ENCODE assay signal across 12 cellular contexts in the genomic region with DNA sequence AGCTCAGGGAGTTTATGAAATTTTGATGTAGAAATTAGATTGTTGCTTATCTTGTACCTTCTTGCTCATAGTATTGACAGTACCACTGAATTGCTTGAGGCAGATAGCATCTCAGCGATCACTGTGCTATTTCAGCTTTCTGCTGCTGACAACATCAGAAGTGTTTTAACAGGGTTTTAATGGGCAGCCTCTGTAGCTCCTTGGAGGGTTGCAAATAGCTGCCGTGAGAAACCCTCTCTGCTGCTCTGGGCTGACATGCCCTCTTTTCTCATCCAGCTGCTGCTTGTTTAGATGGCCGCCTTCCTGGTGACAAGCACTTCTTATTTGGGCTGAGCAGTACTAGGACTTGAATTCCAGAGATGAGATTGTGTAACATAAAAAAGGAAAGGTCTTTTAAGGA.
DNase-seq lines count a peak whose midpoint lies in the region; ATAC-seq and TF ChIP-seq lines count a peak whose summit lies in the region.
"Had no signal": no experiment of that assay in that cellular context is flagged by ENCODE, and none has a peak within 500 bp of the region (broad histone marks: within the 10 kb centered on the region; RNA-seq: fewer than 3 reads in every experiment).

No MANE protein-coding gene starts in this region.

- no peak for ATAC-seq in activated CD8-positive, alpha-beta T cell treated with anti-CD3 and anti-CD28 coated beads, Interleukin-2, amount 10 ng/mL, durations not matched to agents 7 days and 5 days
- no peak for ATAC-seq in activated CD8-positive, alpha-beta T cell treated with anti-CD3 and anti-CD28 coated beads for 36 hours
- no peak for ATAC-seq in lung (ENCODE audit: insufficient read depth, low FRiP score)
- ATAC-seq in upper lobe of left lung (ENCODE audit: low FRiP score in 2 of 2) = peak in 1 of 2 donors; percentile 63
- ATAC-seq in GM18873 (IDR thresholded peaks at IDR 0.05; ENCODE audit: low FRiP score, unreplicated experiment) = no peak
- ATAC-seq: left lobe of liver had no signal

- in situ Hi-C loops in GM13977 (cut with MboI; ENCODE audit: low pct_unique_long_range_greater_than_20kb, low sequenced_read_pairs, unreplicated experiment) = no loop called here

- 48 to 75% methylated on average over 3 of the region's 3 CpGs for WGBS in lung, 2 donors
- 40 to 59% methylated on average over 3 of the region's 3 CpGs for WGBS in upper lobe of left lung, 2 donors

- H3K4me3 ChIP-seq in choroid plexus epithelial cell (ENCODE audit: low read depth, low read length) (no peak overlapping the region), lung (no peak overlapping the region), upper lobe of left lung (no peak overlapping the region)
- H3K4me3 ChIP-seq: suprapubic skin had no signal

- intact Hi-C loops in activated CD8-positive, alpha-beta T cell treated with anti-CD3 and anti-CD28 coated beads for 36 hours (cut with micrococcal nuclease) = no loop called here

- peak overlapping the region; percentile 0 for H3K4me3 Mint-ChIP-seq in activated CD8-positive, alpha-beta T cell treated with anti-CD3 and anti-CD28 coated beads, Interleukin-2, amount 10 ng/mL, durations not matched to agents 7 days and 5 days
- no peak overlapping the region for H3K4me3 Mint-ChIP-seq in activated CD8-positive, alpha-beta T cell treated with anti-CD3 and anti-CD28 coated beads for 36 hours

- no peak for TF ChIP-seq POLR2A in upper lobe of left lung (IDR thresholded peaks at IDR 0.05)

- CTCF ChIA-PET in activated CD8-positive, alpha-beta T cell treated with anti-CD3 and anti-CD28 coated beads, Interleukin-2, amount 10 ng/mL, durations not matched to agents 7 days and 5 days (lab: Charles Lee) = interaction anchor here (1.2 kb wide), 1 partner anchor 70 kb away, joined by 3 read pairs; no protein-coding TSS in a partner anchor
- CTCF ChIA-PET in activated CD8-positive, alpha-beta T cell treated with anti-CD3 and anti-CD28 coated beads for 36 hours (lab: Charles Lee) = interaction anchor here (1.2 to 1.7 kb wide), 2 partner anchors 10 to 16 kb away, joined by 3 to 4 read pairs; no protein-coding TSS in a partner anchor

- H3K27me3 ChIP-seq in lung (ENCODE audit: control insufficient read depth, insufficient read depth) (no peaks in the 10 kb centered on the region), upper lobe of left lung (no peaks in the 10 kb centered on the region)
- H3K27me3 ChIP-seq: suprapubic skin had no signal

- no peak for DNase-seq in activated CD8-positive, alpha-beta T cell treated with anti-CD3 and anti-CD28 coated beads, Interleukin-2, amount 10 ng/mL, durations not matched to agents 7 days and 5 days
- DNase-seq in activated CD8-positive, alpha-beta T cell treated with anti-CD3 and anti-CD28 coated beads for 36 hours = no peak
- DNase-seq in choroid plexus epithelial cell (ENCODE audit: low read depth) (peak; percentile 61), lung (ENCODE audit: low spot score) (no peak), upper lobe of left lung (no peak), GM13977 (ENCODE audit: low spot score) (no peak), SKM-1 treated with dmso at 0.1 percent for 144 hours (lab: John Stamatoyannopoulos, UW; ENCODE audit: unreplicated experiment) (no peak)
- DNase-seq: cerebellar nuclear complex, NCI-H345 had no signal

- H3K4me1 Mint-ChIP-seq in activated CD8-positive, alpha-beta T cell treated with anti-CD3 and anti-CD28 coated beads, Interleukin-2, amount 10 ng/mL, durations not matched to agents 7 days and 5 days (ENCODE audit: low read depth) = peaks cover 66% of the 10 kb centered on the region
- peaks cover 38% of the 10 kb centered on the region for H3K4me1 Mint-ChIP-seq in activated CD8-positive, alpha-beta T cell treated with anti-CD3 and anti-CD28 coated beads for 36 hours (ENCODE audit: low read depth)

- no peaks in the 10 kb centered on the region for H3K27me3 Mint-ChIP-seq in activated CD8-positive, alpha-beta T cell treated with anti-CD3 and anti-CD28 coated beads, Interleukin-2, amount 10 ng/mL, durations not matched to agents 7 days and 5 days (ENCODE audit: low read depth)
- no peaks in the 10 kb centered on the region for H3K27me3 Mint-ChIP-seq in activated CD8-positive, alpha-beta T cell treated with anti-CD3 and anti-CD28 coated beads for 36 hours

- peak overlapping the region; percentile 12 to 62 for H3K27ac ChIP-seq in lung (ENCODE audit: low read depth in 1 of 2, low read length in 1 of 2)
- H3K27ac ChIP-seq in upper lobe of left lung = peak overlapping the region; percentile 41 to 62 (median 58)
- H3K27ac ChIP-seq: suprapubic skin had no signal

- POLR2A ChIA-PET in activated CD8-positive, alpha-beta T cell treated with anti-CD3 and anti-CD28 coated beads, Interleukin-2, amount 10 ng/mL, durations not matched to agents 7 days and 5 days (lab: Charles Lee) = no interaction called here
- POLR2A ChIA-PET in activated CD8-positive, alpha-beta T cell treated with anti-CD3 and anti-CD28 coated beads for 36 hours (lab: Charles Lee) = no interaction called here

- TF ChIP-seq EP300 in upper lobe of left lung (IDR thresholded peaks at IDR 0.05) = peak in 1 of 4 donors; percentile 49

- H3K9me3 Mint-ChIP-seq in activated CD8-positive, alpha-beta T cell treated with anti-CD3 and anti-CD28 coated beads, Interleukin-2, amount 10 ng/mL, durations not matched to agents 7 days and 5 days (ENCODE audit: insufficient read depth) = no peaks in the 10 kb centered on the region
- no peaks in the 10 kb centered on the region for H3K9me3 Mint-ChIP-seq in activated CD8-positive, alpha-beta T cell treated with anti-CD3 and anti-CD28 coated beads for 36 hours

- H3K9me3 ChIP-seq in lung (ENCODE audit: control insufficient read depth in 2 of 2, insufficient read depth in 1 of 2, low read length in 1 of 2) (no peaks in the 10 kb centered on the region), upper lobe of left lung (no peaks in the 10 kb centered on the region)
- H3K9me3 ChIP-seq: suprapubic skin had no signal

- H3K27ac Mint-ChIP-seq in activated CD8-positive, alpha-beta T cell treated with anti-CD3 and anti-CD28 coated beads, Interleukin-2, amount 10 ng/mL, durations not matched to agents 7 days and 5 days = peak overlapping the region; percentile 6
- no peak overlapping the region for H3K27ac Mint-ChIP-seq in activated CD8-positive, alpha-beta T cell treated with anti-CD3 and anti-CD28 coated beads for 36 hours

- peaks cover 2% of the 10 kb centered on the region for H3K36me3 Mint-ChIP-seq in activated CD8-positive, alpha-beta T cell treated with anti-CD3 and anti-CD28 coated beads, Interleukin-2, amount 10 ng/mL, durations not matched to agents 7 days and 5 days (ENCODE audit: low read depth)
- H3K36me3 Mint-ChIP-seq in activated CD8-positive, alpha-beta T cell treated with anti-CD3 and anti-CD28 coated beads for 36 hours (ENCODE audit: low read depth) = no peaks in the 10 kb centered on the region

- H3K4me1 ChIP-seq in lung (ENCODE audit: control insufficient read depth in 2 of 2, insufficient read depth in 2 of 2, low read length in 2 of 2) (peaks cover 0 to 1% of the 10 kb centered on the region in 2 donors), upper lobe of left lung (peaks cover 18 to 44% (median 34%) of the 10 kb centered on the region in 4 donors)
- H3K4me1 ChIP-seq: suprapubic skin had no signal

- no peak for TF ChIP-seq CTCF in activated CD8-positive, alpha-beta T cell treated with anti-CD3 and anti-CD28 coated beads for 36 hours (IDR thresholded peaks at IDR 0.05)
- no peak for TF ChIP-seq CTCF in choroid plexus epithelial cell (conservative IDR thresholded peaks at IDR 0.05; ENCODE audit: low read depth, low read length)
- no peak for TF ChIP-seq CTCF in lung (IDR thresholded peaks at IDR 0.05; ENCODE audit: control extremely low read depth, extremely low read depth)
- no peak for TF ChIP-seq CTCF in upper lobe of left lung (IDR thresholded peaks at IDR 0.05)
- TF ChIP-seq CTCF in GM13977 (IDR thresholded peaks at IDR 0.05; ENCODE audit: extremely low read depth, insufficient read depth, missing control alignments) = no peak

- H3K36me3 ChIP-seq in lung (ENCODE audit: control insufficient read depth in 2 of 2, insufficient read depth in 2 of 2, low read length in 2 of 2) (no peaks in the 10 kb centered on the region), upper lobe of left lung (no peaks in the 10 kb centered on the region)
- H3K36me3 ChIP-seq: suprapubic skin had no signal
